ENCODE assay signal across 11 cellular contexts in the genomic region with DNA sequence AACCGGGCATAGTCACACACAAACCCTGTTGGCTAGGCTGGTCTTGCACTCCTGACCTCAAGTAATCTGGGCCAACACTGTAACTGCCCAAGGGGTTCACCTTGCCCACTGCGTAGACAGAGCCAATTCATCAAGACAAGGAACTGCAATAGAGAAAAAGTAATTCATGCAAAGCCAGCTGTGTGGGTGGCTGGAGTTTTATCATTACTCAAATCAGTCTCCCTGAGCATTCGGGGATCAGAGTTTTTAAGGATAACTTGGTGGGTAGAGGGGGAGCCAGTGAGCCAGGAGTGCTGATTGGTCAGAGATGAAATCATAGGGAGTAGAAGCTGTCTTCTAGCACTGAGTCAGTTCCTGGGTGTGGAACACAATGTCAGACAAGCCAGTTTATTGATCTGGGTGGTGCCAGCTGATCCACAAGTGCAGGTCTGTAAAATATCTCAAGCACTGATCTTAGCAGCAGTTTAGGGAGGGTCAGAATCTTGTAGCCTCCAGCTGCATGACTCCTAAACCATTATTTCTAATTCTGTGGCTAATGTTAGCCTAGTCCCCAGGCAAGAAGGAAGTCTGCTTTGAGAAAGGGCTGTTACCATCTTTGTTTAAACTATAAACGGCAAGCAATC. TPM values are rescaled to one million over a fixed set of nuclear protein-coding genes. Genes with fewer than 3 reads are reported as not detected.
DNase-seq lines count a peak whose midpoint lies in the region; ATAC-seq and TF ChIP-seq lines count a peak whose summit lies in the region.
"Had no signal": no experiment of that assay in that cellular context is flagged by ENCODE, and none has a peak within 500 bp of the region (broad histone marks: within the 10 kb centered on the region; RNA-seq: fewer than 3 reads in every experiment).

No MANE protein-coding gene starts in this region.

- H3K27ac Mint-ChIP-seq in stimulated activated effector memory CD8-positive, alpha-beta T cell treated with anti-CD3 and anti-CD28 coated beads, Interleukin-12 subunit alpha, Interleukin-12 subunit beta, amount 100 ng/mL, for 72 hours, result no peak overlapping the region

- peak; percentile 22 for TF ChIP-seq CTCF in epithelial cell of proximal tubule (conservative IDR thresholded peaks at IDR 0.05; ENCODE audit: low read depth, low read length)

- H3K27ac ChIP-seq in right cardiac atrium (ENCODE audit: low read length), result no peak overlapping the region
- H3K27ac ChIP-seq: SJSA1 had no signal

- no peak overlapping the region for H3K4me3 ChIP-seq in epithelial cell of proximal tubule (ENCODE audit: low read depth, low read length)
- no peak overlapping the region for H3K4me3 ChIP-seq in right cardiac atrium (ENCODE audit: low read length)
- H3K4me3 ChIP-seq: SJSA1 had no signal

- H3K9me3 Mint-ChIP-seq in stimulated activated effector memory CD8-positive, alpha-beta T cell treated with anti-CD3 and anti-CD28 coated beads, Interleukin-12 subunit alpha, Interleukin-12 subunit beta, amount 100 ng/mL, for 72 hours, result no peaks in the 10 kb centered on the region
- H3K9me3 Mint-ChIP-seq: IgD-negative memory B cell had no signal

- H3K36me3 Mint-ChIP-seq in stimulated activated effector memory CD8-positive, alpha-beta T cell treated with anti-CD3 and anti-CD28 coated beads, Interleukin-12 subunit alpha, Interleukin-12 subunit beta, amount 100 ng/mL, for 72 hours, result no peaks in the 10 kb centered on the region

- peak; percentile 47 for DNase-seq in activated CD4-positive, alpha-beta T cell treated with anti-CD3 and anti-CD28 coated beads for 48 hours
- no peak for DNase-seq in activated CD4-positive, alpha-beta T cell treated with anti-CD3 and anti-CD28 coated beads for 1 hour
- DNase-seq in SW480 (ENCODE audit: low spot score) (peak; percentile 76), epithelial cell of proximal tubule (ENCODE audit: low read depth) (peak; percentile 23), NCI-H2171 treated with DMSO at 0.1 percent for 48 hours (lab: John Stamatoyannopoulos, UW) (no peak), right cardiac atrium (no peak)
- no peak for DNase-seq in stimulated activated effector memory CD8-positive, alpha-beta T cell treated with anti-CD3 and anti-CD28 coated beads, Interleukin-12 subunit alpha, Interleukin-12 subunit beta, amount 100 ng/mL, for 72 hours (ENCODE audit: low spot score in 2 of 2)

- peak; percentile 65 for ATAC-seq in stimulated activated effector memory CD8-positive, alpha-beta T cell treated with anti-CD3 and anti-CD28 coated beads, Interleukin-12 subunit alpha, Interleukin-12 subunit beta, amount 100 ng/mL, for 72 hours
- ATAC-seq in GM21381 (IDR thresholded peaks at IDR 0.05; ENCODE audit: unreplicated experiment), result no peak
- ATAC-seq in right cardiac atrium, result no peak

- H3K4me1 ChIP-seq in right cardiac atrium (ENCODE audit: control insufficient read depth, insufficient read depth, low read length), result no peaks in the 10 kb centered on the region
- H3K4me1 ChIP-seq: SJSA1 had no signal

- WGBS in right cardiac atrium, result 63% methylated on average over 4 of the region's 4 CpGs

- peaks cover 19% of the 10 kb centered on the region for H3K4me1 Mint-ChIP-seq in stimulated activated effector memory CD8-positive, alpha-beta T cell treated with anti-CD3 and anti-CD28 coated beads, Interleukin-12 subunit alpha, Interleukin-12 subunit beta, amount 100 ng/mL, for 72 hours

- H3K27me3 ChIP-seq in right cardiac atrium (ENCODE audit: control insufficient read depth, insufficient read depth), result no peaks in the 10 kb centered on the region

- no peaks in the 10 kb centered on the region for H3K9me3 ChIP-seq in right cardiac atrium (ENCODE audit: control insufficient read depth, low read length)
- H3K9me3 ChIP-seq: SJSA1 had no signal

- no peak overlapping the region for H3K4me3 Mint-ChIP-seq in stimulated activated effector memory CD8-positive, alpha-beta T cell treated with anti-CD3 and anti-CD28 coated beads, Interleukin-12 subunit alpha, Interleukin-12 subunit beta, amount 100 ng/mL, for 72 hours
- H3K4me3 Mint-ChIP-seq: IgD-negative memory B cell had no signal

- intact Hi-C loops in right cardiac atrium (cut with DNase I), result loop anchor here in 1 of 4 donors (10.0 kb wide), 1 partner anchor 151 kb away; no protein-coding TSS in a partner anchor

RNA-seq across cellular contexts. Expression of a gene that starts 15.6 kb away (rescaled TPM):
- not detected in 2 replicates for total RNA-seq in epithelial cell of proximal tubule
- total RNA-seq in right cardiac atrium, result not detected
- polyA plus RNA-seq in right cardiac atrium, result not detected
- total RNA-seq: glomerular endothelial cell, SJSA1 had no signal
- polyA plus RNA-seq: IgD-negative memory B cell had no signal

RNA-seq across cellular contexts. Expression of a gene that starts 53.1 kb away (rescaled TPM):
- total RNA-seq in epithelial cell of proximal tubule (207 and 359 TPM in 2 replicates), right cardiac atrium (10 to 100 TPM; 67.2 to 93.4 (median 77.2) TPM)
- 41.6 TPM for polyA plus RNA-seq in right cardiac atrium

Comparison
In these comparisons a context has a peak if more than half of its experiments do, and no peak if none do; other contexts are left out.
1. DNase-seq: peak in activated CD4-positive, alpha-beta T cell treated with anti-CD3 and anti-CD28 coated beads for 48 hours (single experiment), SW480 (single experiment) and epithelial cell of proximal tubule (single experiment); none in activated CD4-positive, alpha-beta T cell treated with anti-CD3 and anti-CD28 coated beads for 1 hour (single experiment), stimulated activated effector memory CD8-positive, alpha-beta T cell treated with anti-CD3 and anti-CD28 coated beads, Interleukin-12 subunit alpha, Interleukin-12 subunit beta, amount 100 ng/mL, for 72 hours (0 of 2), NCI-H2171 treated with DMSO at 0.1 percent for 48 hours (single experiment) and right cardiac atrium (0 of 3).